Comparison of ENCODE assay signal across 10 cellular contexts in the genomic region with DNA sequence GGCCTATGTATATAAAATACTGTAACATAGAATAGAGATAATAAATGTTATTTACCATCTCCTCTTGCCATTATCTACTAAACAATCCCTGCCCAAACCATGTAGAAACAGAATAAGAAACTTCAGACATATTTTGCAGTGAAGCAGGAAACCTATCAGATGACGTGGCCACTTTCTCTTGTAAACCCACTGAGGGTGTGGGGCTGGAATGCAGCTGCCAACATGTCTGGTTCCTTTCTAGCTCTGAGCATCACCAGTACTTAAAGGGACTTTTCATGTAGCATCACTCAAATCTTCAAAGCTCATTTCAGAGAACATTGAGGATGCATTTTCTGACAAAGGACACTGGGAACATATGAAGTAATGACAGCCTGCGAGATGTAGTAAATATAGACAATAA.
DNase-seq lines count a peak whose midpoint lies in the region; ATAC-seq and TF ChIP-seq lines count a peak whose summit lies in the region.
"Had no signal": no experiment of that assay in that cellular context is flagged by ENCODE, and none has a peak within 500 bp of the region (broad histone marks: within the 10 kb centered on the region; RNA-seq: fewer than 3 reads in every experiment).

No MANE protein-coding gene starts in this region.

- no peaks in the 10 kb centered on the region for H3K27me3 ChIP-seq in skeletal muscle satellite cell (ENCODE audit: control insufficient read depth, insufficient read depth, low read length)
- no peaks in the 10 kb centered on the region for H3K27me3 ChIP-seq in HAP-1 (ENCODE audit: low read depth)

- no peak overlapping the region for H3K4me3 Mint-ChIP-seq in activated naive CD4-positive, alpha-beta T cell treated with anti-CD3 and anti-CD28 coated beads for 36 hours
- H3K4me3 Mint-ChIP-seq in activated T-helper 17 cell treated with anti-CD3 and anti-CD28 coated beads, Interleukin-2, amount 50 U/mL, for 72 hours: no peak overlapping the region
- H3K4me3 Mint-ChIP-seq in mesothelial cell of epicardium: no peak overlapping the region

- H3K27ac Mint-ChIP-seq in activated naive CD4-positive, alpha-beta T cell treated with anti-CD3 and anti-CD28 coated beads for 36 hours: no peak overlapping the region
- no peak overlapping the region for H3K27ac Mint-ChIP-seq in activated T-helper 17 cell treated with anti-CD3 and anti-CD28 coated beads, Interleukin-2, amount 50 U/mL, for 72 hours
- H3K27ac Mint-ChIP-seq in mesothelial cell of epicardium: no peak overlapping the region

- H3K36me3 Mint-ChIP-seq in activated naive CD4-positive, alpha-beta T cell treated with anti-CD3 and anti-CD28 coated beads for 36 hours (ENCODE audit: low read depth): peaks cover 1% of the 10 kb centered on the region
- no peaks in the 10 kb centered on the region for H3K36me3 Mint-ChIP-seq in activated T-helper 17 cell treated with anti-CD3 and anti-CD28 coated beads, Interleukin-2, amount 50 U/mL, for 72 hours (ENCODE audit: low read depth)
- H3K36me3 Mint-ChIP-seq in mesothelial cell of epicardium: no peaks in the 10 kb centered on the region

- H3K9ac ChIP-seq in skeletal muscle satellite cell (ENCODE audit: low read depth, low read length): peak overlapping the region; percentile 44

- no peak for TF ChIP-seq CTCF in mesothelial cell of epicardium (IDR thresholded peaks at IDR 0.05; ENCODE audit: unreplicated experiment)

- H3K4me1 Mint-ChIP-seq in activated naive CD4-positive, alpha-beta T cell treated with anti-CD3 and anti-CD28 coated beads for 36 hours (ENCODE audit: low read depth): peaks cover 12% of the 10 kb centered on the region
- H3K4me1 Mint-ChIP-seq in activated T-helper 17 cell treated with anti-CD3 and anti-CD28 coated beads, Interleukin-2, amount 50 U/mL, for 72 hours: no peaks in the 10 kb centered on the region
- H3K4me1 Mint-ChIP-seq in mesothelial cell of epicardium: no peaks in the 10 kb centered on the region

- no peaks in the 10 kb centered on the region for H3K36me3 ChIP-seq in skeletal muscle satellite cell (ENCODE audit: insufficient read depth, low read length)
- no peaks in the 10 kb centered on the region for H3K36me3 ChIP-seq in HAP-1 (replicated peaks)

- peak; percentile 32 for DNase-seq in activated naive CD4-positive, alpha-beta T cell treated with anti-CD3 and anti-CD28 coated beads for 36 hours
- DNase-seq in activated naive CD4-positive, alpha-beta T cell (lab: John Stamatoyannopoulos, UW): no peak
- DNase-seq in mesothelial cell of epicardium (ENCODE audit: low spot score in 2 of 2, unreplicated experiment in 2 of 2): no peak
- DNase-seq in NCI-H1694 treated with DMSO at 0.1 percent for 48 hours (lab: John Stamatoyannopoulos, UW): no peak
- DNase-seq in HAP-1 (ENCODE audit: low spot score in 2 of 2): no peak
- DNase-seq: activated CD8-positive, alpha-beta memory T cell treated with anti-CD3 and anti-CD28 coated beads, Interleukin-2, amount 50 U/mL, for 4 hours; kidney had no signal

- peak overlapping the region; percentile 41 for H3K4me2 ChIP-seq in skeletal muscle satellite cell (ENCODE audit: low read length)

- intact Hi-C loops in activated naive CD4-positive, alpha-beta T cell treated with anti-CD3 and anti-CD28 coated beads for 36 hours (cut with micrococcal nuclease): no loop called here

- ATAC-seq in HG03039 (IDR thresholded peaks at IDR 0.05; ENCODE audit: unreplicated experiment): peak; percentile 77
- ATAC-seq in activated T-helper 17 cell treated with anti-CD3 and anti-CD28 coated beads, Interleukin-2, amount 50 U/mL, for 72 hours (replicated peaks): peak; percentile 44

- H3K9me3 Mint-ChIP-seq in activated naive CD4-positive, alpha-beta T cell treated with anti-CD3 and anti-CD28 coated beads for 36 hours: peaks cover 6% of the 10 kb centered on the region
- H3K9me3 Mint-ChIP-seq in activated T-helper 17 cell treated with anti-CD3 and anti-CD28 coated beads, Interleukin-2, amount 50 U/mL, for 72 hours: peaks cover 4% of the 10 kb centered on the region
- peaks cover 23% of the 10 kb centered on the region for H3K9me3 Mint-ChIP-seq in mesothelial cell of epicardium

- peaks cover 32% of the 10 kb centered on the region for H3K27me3 Mint-ChIP-seq in activated naive CD4-positive, alpha-beta T cell treated with anti-CD3 and anti-CD28 coated beads for 36 hours (ENCODE audit: low read depth)
- H3K27me3 Mint-ChIP-seq in activated T-helper 17 cell treated with anti-CD3 and anti-CD28 coated beads, Interleukin-2, amount 50 U/mL, for 72 hours: peaks cover 39% of the 10 kb centered on the region
- H3K27me3 Mint-ChIP-seq in mesothelial cell of epicardium (ENCODE audit: low read depth): peaks cover 6% of the 10 kb centered on the region

- H3K4me3 ChIP-seq in skeletal muscle satellite cell (ENCODE audit: low read length) (peak overlapping the region; percentile 18), HAP-1 (no peak overlapping the region)

- H3K9me3 ChIP-seq in skeletal muscle satellite cell (replicated peaks; ENCODE audit: low read length): no peaks in the 10 kb centered on the region
- H3K9me3 ChIP-seq in HAP-1: no peaks in the 10 kb centered on the region

- H3K4me1 ChIP-seq in skeletal muscle satellite cell (ENCODE audit: control insufficient read depth, insufficient read depth, low read length) (peaks cover 35% of the 10 kb centered on the region), HAP-1 (no peaks in the 10 kb centered on the region)

- CTCF ChIA-PET in activated naive CD4-positive, alpha-beta T cell treated with anti-CD3 and anti-CD28 coated beads for 36 hours (lab: Charles Lee): no interaction called here

- in situ Hi-C loops in HAP-1 (cut with MboI; ENCODE audit: low sequenced_read_pairs): no loop called here
